17 cellular contexts compared by ENCODE assay signal in genomic region chr2:214034417-214034816, GRCh38.
DNase-seq lines count a peak whose midpoint lies in the region; ATAC-seq and TF ChIP-seq lines count a peak whose summit lies in the region.
"Had no signal": no experiment of that assay in that cellular context is flagged by ENCODE, and none has a peak within 500 bp of the region (broad histone marks: within the 10 kb centered on the region; RNA-seq: fewer than 3 reads in every experiment).

No MANE protein-coding gene starts in this region.

- H4K91ac ChIP-seq in H9 (ENCODE audit: insufficient read length, low read depth, low read length): no peak overlapping the region

- WGBS in H9 (ENCODE audit: extremely low coverage, insufficient read length, low lambda C conversion rate): no CpG with 5 or more reads among the region's 3 CpGs
- WGBS in upper lobe of left lung, 2 donors: 65 to 70% methylated on average over 3 of the region's 3 CpGs

- no peaks in the 10 kb centered on the region for H3K9me3 ChIP-seq in H9 (ENCODE audit: control insufficient read depth, low read depth, low read length)
- H3K9me3 ChIP-seq in lower lobe of right lung: no peaks in the 10 kb centered on the region
- H3K9me3 ChIP-seq in upper lobe of left lung: no peaks in the 10 kb centered on the region
- no peaks in the 10 kb centered on the region for H3K9me3 ChIP-seq in CD8-positive, alpha-beta T cell (ENCODE audit: low read length)
- H3K9me3 ChIP-seq: MG63 had no signal

- no peaks in the 10 kb centered on the region for H3K27me3 Mint-ChIP-seq in H9 (ENCODE audit: low read depth)
- no peaks in the 10 kb centered on the region for H3K27me3 Mint-ChIP-seq in CD8-positive, alpha-beta T cell (ENCODE audit: low read depth)

- TF ChIP-seq CTCF in H9 (conservative IDR thresholded peaks at IDR 0.05): no peak
- TF ChIP-seq CTCF in lower lobe of right lung (IDR thresholded peaks at IDR 0.05): no peak
- TF ChIP-seq CTCF in upper lobe of left lung (IDR thresholded peaks at IDR 0.05): no peak
- TF ChIP-seq CTCF in CD8-positive, alpha-beta T cell (IDR thresholded peaks at IDR 0.05): no peak

- CTCF ChIA-PET in CD8-positive, alpha-beta T cell (lab: Charles Lee): no interaction called here

- no peak overlapping the region for H2BK12ac ChIP-seq in H9 (ENCODE audit: insufficient read length, low read depth, low read length)

- H3K36me3 ChIP-seq in lower lobe of right lung (no peaks in the 10 kb centered on the region), upper lobe of left lung (no peaks in the 10 kb centered on the region)
- no peaks in the 10 kb centered on the region for H3K36me3 ChIP-seq in CD8-positive, alpha-beta T cell (ENCODE audit: insufficient read depth, low read length)
- H3K36me3 ChIP-seq: MG63 had no signal

- no peak for TF ChIP-seq POLR2A in upper lobe of left lung (IDR thresholded peaks at IDR 0.05)
- no peak for TF ChIP-seq POLR2A in erythroblast (IDR thresholded peaks at IDR 0.05; ENCODE audit: low read length)

- H3K18ac ChIP-seq in H9 (ENCODE audit: insufficient read length, low read depth, low read length): no peak overlapping the region

- H3K27ac Mint-ChIP-seq in H9: peak overlapping the region in 1 of 3 experiments; percentile 64; a peak in 1 of 7 replicates
- H3K27ac Mint-ChIP-seq in CD8-positive, alpha-beta T cell: no peak overlapping the region
- H3K27ac Mint-ChIP-seq: CD4-positive, CD25-positive, alpha-beta regulatory T cell had no signal

- no peak overlapping the region for H4K8ac ChIP-seq in H9 (replicated peaks; ENCODE audit: insufficient read length, low read depth, low read length)

- POLR2A ChIA-PET in CD8-positive, alpha-beta T cell (lab: Charles Lee): no interaction called here

- H3K4me1 Mint-ChIP-seq in H9: peaks cover 10% of the 10 kb centered on the region in 2 experiments
- no peaks in the 10 kb centered on the region for H3K4me1 Mint-ChIP-seq in CD8-positive, alpha-beta T cell (ENCODE audit: low read depth)
- H3K4me1 Mint-ChIP-seq: CD4-positive, CD25-positive, alpha-beta regulatory T cell had no signal

- no peak overlapping the region for H4K5ac ChIP-seq in H9 (ENCODE audit: insufficient read length, low read depth, low read length)

- no peak overlapping the region for H3K23ac ChIP-seq in H9 (ENCODE audit: insufficient read length, low read depth, low read length)

- peak; percentile 42 for DNase-seq in H9
- DNase-seq in NCI-H69 (lab: John Stamatoyannopoulos, UW): peak; percentile 66
- peak; percentile 21 for DNase-seq in lower lobe of right lung
- peak in 1 of 2 donors; percentile 30 for DNase-seq in upper lobe of left lung
- no peak for DNase-seq in CD8-positive, alpha-beta T cell
- no peak for DNase-seq in erythroblast (lab: John Stamatoyannopoulos, UW)
- DNase-seq in NCI-H1436 treated with DMSO at 0.1 percent for 48 hours (lab: John Stamatoyannopoulos, UW): no peak
- DNase-seq: CD4-positive, CD25-positive, alpha-beta regulatory T cell; COR-L47; DMS79; GM23248; MG63; NCI-H1417; NCI-H187; NCI-H446; NCI-H526 had no signal

- no peak overlapping the region for H2BK15ac ChIP-seq in H9 (ENCODE audit: low read depth, low read length)

- no peak overlapping the region for H3K9ac ChIP-seq in H9 (ENCODE audit: extremely low read depth, insufficient read length, low read length)
- H3K9ac ChIP-seq: GM23248 had no signal

- intact Hi-C loops in lower lobe of right lung (cut with DNase I): no loop called here
- intact Hi-C loops in CD8-positive, alpha-beta T cell (cut with DNase I, micrococcal nuclease): no loop called here

- no peak for TF ChIP-seq EP300 in upper lobe of left lung (IDR thresholded peaks at IDR 0.05)

- H3K14ac ChIP-seq in H9 (ENCODE audit: insufficient read depth, low read length): no peak overlapping the region

- H3K79me2 ChIP-seq in H9 (ENCODE audit: insufficient read depth, low read length): no peaks in the 10 kb centered on the region

- H3T11ph ChIP-seq in H9 (ENCODE audit: low read length): no peak overlapping the region

- no peak overlapping the region for H3K27ac ChIP-seq in H9 (ENCODE audit: insufficient read length, low read depth, low read length)
- no peak overlapping the region for H3K27ac ChIP-seq in lower lobe of right lung
- H3K27ac ChIP-seq in upper lobe of left lung: no peak overlapping the region
- no peak overlapping the region for H3K27ac ChIP-seq in CD8-positive, alpha-beta T cell (ENCODE audit: low read depth, low read length)
- H3K27ac ChIP-seq: GM23248 had no signal

- no peaks in the 10 kb centered on the region for H3K36me3 Mint-ChIP-seq in H9 (ENCODE audit: insufficient read depth in 1 of 3, low read depth in 3 of 3)
- no peaks in the 10 kb centered on the region for H3K36me3 Mint-ChIP-seq in CD8-positive, alpha-beta T cell
- H3K36me3 Mint-ChIP-seq: CD4-positive, CD25-positive, alpha-beta regulatory T cell had no signal

- no peak overlapping the region for H2BK20ac ChIP-seq in H9 (ENCODE audit: low read depth, low read length, poor library complexity, severe bottlenecking)

- no peak overlapping the region for H3K4me2 ChIP-seq in H9 (ENCODE audit: insufficient read depth, insufficient read length, low read length)

- no peak overlapping the region for H2AK5ac ChIP-seq in H9 (ENCODE audit: insufficient read length, low read length)

- no peaks in the 10 kb centered on the region for H3K79me1 ChIP-seq in H9 (ENCODE audit: insufficient read depth, low read depth, low read length, poor library complexity, severe bottlenecking)

- H3K4me1 ChIP-seq in H9 (ENCODE audit: insufficient read depth, low read length) (no peaks in the 10 kb centered on the region), lower lobe of right lung (no peaks in the 10 kb centered on the region), upper lobe of left lung (no peaks in the 10 kb centered on the region)
- H3K4me1 ChIP-seq in CD8-positive, alpha-beta T cell (ENCODE audit: insufficient read depth, low read length): no peaks in the 10 kb centered on the region

- H2BK120ac ChIP-seq in H9 (ENCODE audit: low read depth, low read length, poor library complexity, severe bottlenecking): no peak overlapping the region

- no peaks in the 10 kb centered on the region for H4K20me1 ChIP-seq in H9 (ENCODE audit: control insufficient read depth, insufficient read depth, insufficient read length)

- H3K27me3 ChIP-seq in H9 (ENCODE audit: insufficient read depth, low read length) (no peaks in the 10 kb centered on the region), lower lobe of right lung (ENCODE audit: low read depth) (no peaks in the 10 kb centered on the region), upper lobe of left lung (no peaks in the 10 kb centered on the region)
- H3K27me3 ChIP-seq in CD8-positive, alpha-beta T cell (ENCODE audit: insufficient read depth, low read length): no peaks in the 10 kb centered on the region
- H3K27me3 ChIP-seq: MG63 had no signal

- no peak overlapping the region for H3K56ac ChIP-seq in H9 (ENCODE audit: insufficient read length, low read depth, low read length)

- no peak overlapping the region for H2BK5ac ChIP-seq in H9 (ENCODE audit: insufficient read length, low read length)

- H3K4ac ChIP-seq in H9 (ENCODE audit: low read depth, low read length): no peak overlapping the region

- ATAC-seq in lower lobe of right lung (peak in 1 of 2 donors; percentile 42), upper lobe of left lung (ENCODE audit: low FRiP score in 2 of 2) (peak; percentile 8 to 19)
- ATAC-seq in CD8-positive, alpha-beta T cell: no peak
- ATAC-seq: K562 had no signal

- no peak overlapping the region for H3K4me3 Mint-ChIP-seq in H9
- H3K4me3 Mint-ChIP-seq in CD8-positive, alpha-beta T cell: no peak overlapping the region
- H3K4me3 Mint-ChIP-seq: CD4-positive, CD25-positive, alpha-beta regulatory T cell had no signal

- H2AFZ ChIP-seq in H9 (ENCODE audit: low read length): no peak overlapping the region
- H2AFZ ChIP-seq: GM23248 had no signal

- H3K9me3 Mint-ChIP-seq in H9: no peaks in the 10 kb centered on the region; a peak in 2 of 5 replicates
- no peaks in the 10 kb centered on the region for H3K9me3 Mint-ChIP-seq in CD8-positive, alpha-beta T cell

- H3K4me3 ChIP-seq in lower lobe of right lung (no peak overlapping the region), upper lobe of left lung (no peak overlapping the region)
- no peak overlapping the region for H3K4me3 ChIP-seq in CD8-positive, alpha-beta T cell (ENCODE audit: low read depth, low read length)
- H3K4me3 ChIP-seq: GM23248, K562, MG63 had no signal

- no peaks in the 10 kb centered on the region for H3K23me2 ChIP-seq in H9 (ENCODE audit: insufficient read length, low read depth, low read length, poor library complexity, severe bottlenecking)

Comparison
In these comparisons a context has a peak if more than half of its experiments do, and no peak if none do; other contexts are left out.
1. DNase-seq: peak in H9 (single experiment), NCI-H69 (single experiment) and lower lobe of right lung (single experiment); none in CD8-positive, alpha-beta T cell (0 of 7), erythroblast (0 of 2) and NCI-H1436 treated with DMSO at 0.1 percent for 48 hours (single experiment).